In the genomic region with DNA sequence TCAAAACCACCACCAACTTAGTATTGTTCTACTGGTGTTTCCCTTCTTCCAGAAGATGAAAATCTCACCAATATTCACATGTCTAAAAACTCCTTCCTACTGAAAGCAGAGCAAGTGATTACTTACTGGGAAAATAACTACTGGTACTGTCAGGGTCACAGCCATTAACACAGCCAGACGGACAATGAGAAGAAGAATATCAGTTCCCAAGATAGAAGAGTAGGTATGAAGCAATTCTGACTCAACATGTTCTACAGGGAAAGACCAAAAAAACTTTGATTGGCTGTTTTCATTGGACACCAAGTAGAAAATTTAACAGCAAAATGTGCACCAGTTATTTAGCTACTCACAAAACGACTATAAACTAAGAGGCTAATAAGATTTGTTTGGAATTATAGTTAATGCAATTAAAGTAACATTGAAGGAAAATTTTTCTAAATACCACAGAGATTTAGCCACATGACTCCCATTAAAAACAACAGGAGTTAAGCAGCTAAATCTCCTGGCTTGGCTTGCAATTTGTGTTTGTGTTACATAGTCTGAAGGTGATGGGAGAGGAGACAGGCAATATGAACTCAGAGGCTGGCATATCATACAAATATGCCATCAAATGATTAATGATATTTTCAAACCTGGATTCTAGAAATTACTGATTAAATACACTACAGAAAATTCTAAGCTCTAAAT, we compare ENCODE assay signal across 11 cellular contexts. TPM values are rescaled to one million over a fixed set of nuclear protein-coding genes. Genes with fewer than 3 reads are reported as not detected.
DNase-seq lines count a peak whose midpoint lies in the region; ATAC-seq and TF ChIP-seq lines count a peak whose summit lies in the region.
"Had no signal": no experiment of that assay in that cellular context is flagged by ENCODE, and none has a peak within 500 bp of the region (broad histone marks: within the 10 kb centered on the region; RNA-seq: fewer than 3 reads in every experiment).

No MANE protein-coding gene starts in this region.

- ATAC-seq in sciatic nerve (peak; percentile 43), HG03469 (IDR thresholded peaks at IDR 0.05; ENCODE audit: unreplicated experiment) (no peak), HG03108 (IDR thresholded peaks at IDR 0.05; ENCODE audit: unreplicated experiment) (no peak)

- BruUV-seq in Calu3 (replicated peaks; lab: Mats Ljungman, UMichigan): no TSS peak

- no peak overlapping the region for H3K4me3 Mint-ChIP-seq in Calu3 (ENCODE audit: low read depth, unreplicated experiment)

- H3K9me3 Mint-ChIP-seq in Calu3 (ENCODE audit: low read depth, unreplicated experiment): no peaks in the 10 kb centered on the region

- peak overlapping the region; percentile 63 for H3K27ac Mint-ChIP-seq in Calu3 (ENCODE audit: unreplicated experiment)

- CTCF ChIA-PET in Calu3 (lab: Charles Lee): no interaction called here

- DNase-seq in Calu3 (no peak), NAMALWA (ENCODE audit: low spot score) (peak; percentile 14), choroid plexus epithelial cell (ENCODE audit: low read depth) (peak; percentile 63), sciatic nerve (ENCODE audit: low spot score) (no peak), NOMO-1 treated with dmso at 0.1 percent for 144 hours (lab: John Stamatoyannopoulos, UW; ENCODE audit: unreplicated experiment) (no peak), DMS153 (lab: John Stamatoyannopoulos, UW) (no peak)
- DNase-seq: adrenal gland; NCI-H2081 treated with DMSO at 0.1 percent for 48 hours; stimulated activated CD4-positive, alpha-beta T cell treated with anti-CD3 and anti-CD28 coated beads, Interleukin-2, amount 100 ng/mL, for 48 hours had no signal

- H3K27me3 Mint-ChIP-seq in Calu3 (ENCODE audit: unreplicated experiment): no peaks in the 10 kb centered on the region

- H3K4me3 ChIP-seq in choroid plexus epithelial cell (ENCODE audit: low read depth, low read length): no peak overlapping the region

- TF ChIP-seq CTCF in Calu3 (IDR thresholded peaks at IDR 0.05; ENCODE audit: unreplicated experiment): no peak
- TF ChIP-seq CTCF in choroid plexus epithelial cell (conservative IDR thresholded peaks at IDR 0.05; ENCODE audit: low read depth, low read length): no peak

- intact Hi-C loops in Calu3 (cut with micrococcal nuclease; ENCODE audit: unreplicated experiment) (loop anchor here (5.0 kb wide), 1 partner anchor 314 kb away; no protein-coding TSS in a partner anchor), sciatic nerve (cut with DNase I) (no loop called here)

- H3K4me1 Mint-ChIP-seq in Calu3 (ENCODE audit: low read depth, unreplicated experiment): peaks cover 16% of the 10 kb centered on the region

- peaks cover 95% of the 10 kb centered on the region for H3K36me3 Mint-ChIP-seq in Calu3 (ENCODE audit: insufficient read depth, unreplicated experiment)

RNA-seq across cellular contexts. Expression of gene SLC38A2, which starts 9.5 kb away (rescaled TPM):
- 142 and 170 TPM in 2 replicates for total RNA-seq in Calu3 (2022)
- total RNA-seq in sciatic nerve: 285 TPM

Comparison
In these comparisons a context has a peak if more than half of its experiments do, and no peak if none do; other contexts are left out.
1. DNase-seq: peak in NAMALWA (single experiment) and choroid plexus epithelial cell (single experiment); none in Calu3 (single experiment), sciatic nerve (single experiment), NOMO-1 treated with dmso at 0.1 percent for 144 hours (single experiment) and DMS153 (single experiment).